8 cellular contexts compared by ENCODE assay signal in the genomic region with DNA sequence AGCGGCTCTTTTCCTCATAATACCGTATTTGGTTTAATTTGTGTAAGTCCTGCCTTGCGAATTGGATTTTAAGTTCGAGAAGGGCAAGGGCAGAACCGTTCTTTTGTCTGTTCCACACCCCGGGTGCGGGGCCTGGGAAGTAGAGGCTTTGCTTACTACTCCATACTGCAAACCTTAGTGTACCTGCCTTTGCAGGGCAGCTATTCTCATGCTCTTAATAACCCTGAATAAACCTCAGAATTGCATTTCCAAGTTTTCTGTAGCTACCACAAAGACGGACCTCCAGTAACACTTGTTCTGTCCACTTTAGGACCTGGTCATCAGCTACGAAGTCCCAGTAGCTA. TPM values are rescaled to one million over a fixed set of nuclear protein-coding genes. Genes with fewer than 3 reads are reported as not detected.
DNase-seq lines count a peak whose midpoint lies in the region; ATAC-seq lines count a peak whose summit lies in the region.

No MANE protein-coding gene starts in this region.

- H3K27me3 Mint-ChIP-seq in activated naive CD8-positive, alpha-beta T cell treated with anti-CD3 and anti-CD28 coated beads for 36 hours: no peaks in the 10 kb centered on the region

- H3K9me3 Mint-ChIP-seq in activated naive CD8-positive, alpha-beta T cell treated with anti-CD3 and anti-CD28 coated beads for 36 hours: no peaks in the 10 kb centered on the region

- H3K4me1 Mint-ChIP-seq in activated naive CD8-positive, alpha-beta T cell treated with anti-CD3 and anti-CD28 coated beads for 36 hours: peaks cover 30% of the 10 kb centered on the region

- no peaks in the 10 kb centered on the region for H3K27me3 ChIP-seq in iPS-15b (ENCODE audit: control insufficient read depth, insufficient read depth, low read length)

- H3K4me3 ChIP-seq in iPS-15b (ENCODE audit: low read depth, low read length): peak overlapping the region; percentile 77

- H3K9me3 ChIP-seq in iPS-15b (ENCODE audit: control insufficient read depth, insufficient read depth, low read length): no peaks in the 10 kb centered on the region

- ATAC-seq in GM18508 (IDR thresholded peaks at IDR 0.05; ENCODE audit: insufficient read depth, unreplicated experiment) (peak; percentile 0), HG02571 (IDR thresholded peaks at IDR 0.05; ENCODE audit: unreplicated experiment) (no peak), HG02763 (IDR thresholded peaks at IDR 0.05; ENCODE audit: unreplicated experiment) (no peak)

- H3K4me1 ChIP-seq in iPS-15b (ENCODE audit: control insufficient read depth, insufficient read depth, low read length): peaks cover 4% of the 10 kb centered on the region

- peak overlapping the region; percentile 97 for H3K27ac Mint-ChIP-seq in activated naive CD8-positive, alpha-beta T cell treated with anti-CD3 and anti-CD28 coated beads for 36 hours

- H3K36me3 ChIP-seq in iPS-15b (ENCODE audit: control insufficient read depth, insufficient read depth, low read length): peaks cover 10% of the 10 kb centered on the region

- peak; percentile 50 for DNase-seq in NOMO-1 treated with DMSO at 0.1 percent for 48 hours (lab: John Stamatoyannopoulos, UW; ENCODE audit: unreplicated experiment)
- DNase-seq in activated naive CD8-positive, alpha-beta T cell treated with anti-CD3 and anti-CD28 coated beads for 36 hours: peak; percentile 27
- DNase-seq in stimulated activated CD4-positive, alpha-beta T cell treated with anti-CD3 and anti-CD28 coated beads, Interleukin-12 subunit alpha, Interleukin-12 subunit beta, amount 100 ng/mL, for 24 hours (ENCODE audit: low read depth in 2 of 2): peak; percentile 12 to 23
- no peak for DNase-seq in GDM1 (lab: John Stamatoyannopoulos, UW)

- H3K36me3 Mint-ChIP-seq in activated naive CD8-positive, alpha-beta T cell treated with anti-CD3 and anti-CD28 coated beads for 36 hours: peaks cover 36% of the 10 kb centered on the region

- peak overlapping the region; percentile 91 for H3K4me3 Mint-ChIP-seq in activated naive CD8-positive, alpha-beta T cell treated with anti-CD3 and anti-CD28 coated beads for 36 hours

- peak overlapping the region; percentile 77 for H3K9ac ChIP-seq in iPS-15b (ENCODE audit: low read depth, low read length)

RNA-seq across cellular contexts. Expression of a gene that starts 0.7 kb away (rescaled TPM):
- total RNA-seq in activated naive CD8-positive, alpha-beta T cell treated with anti-CD3 and anti-CD28 coated beads for 36 hours: 100 to 1,000 TPM; 639 to 651 TPM

RNA-seq across cellular contexts. Expression of a gene that starts 29.5 kb away (rescaled TPM):
- 10 to 100 TPM; 41.2 to 50.7 TPM for total RNA-seq in activated naive CD8-positive, alpha-beta T cell treated with anti-CD3 and anti-CD28 coated beads for 36 hours
